12 cellular contexts compared by ENCODE assay signal in genomic region chr19:10114651-10115391, GRCh38. TPM values are rescaled to one million over a fixed set of nuclear protein-coding genes. Genes with fewer than 3 reads are reported as not detected.
A peak's percentile ranks its signal among the peaks of the same experiment; 100 is the strongest.
DNase-seq lines count a peak whose midpoint lies in the region; ATAC-seq and TF ChIP-seq lines count a peak whose summit lies in the region.
"Had no signal": no experiment of that assay in that cellular context is flagged by ENCODE, and none has a peak within 500 bp of the region (broad histone marks: within the 10 kb centered on the region; RNA-seq: fewer than 3 reads in every experiment).

No MANE protein-coding gene starts in this region.

- H3K9me3 Mint-ChIP-seq in central memory CD8-positive, alpha-beta T cell: no peaks in the 10 kb centered on the region
- no peaks in the 10 kb centered on the region for H3K9me3 Mint-ChIP-seq in stimulated activated naive CD8-positive, alpha-beta T cell treated with anti-CD3 and anti-CD28 coated beads, Interleukin-15, Interleukin-2, amounts not matched to agents 100 ng/mL and 50 ng/mL, for 24 hours
- H3K9me3 Mint-ChIP-seq: mesothelial cell of epicardium had no signal

- no peak overlapping the region for H3K27ac ChIP-seq in sigmoid colon
- H3K27ac ChIP-seq: right atrium auricular region had no signal

- H3K27me3 Mint-ChIP-seq in central memory CD8-positive, alpha-beta T cell: no peaks in the 10 kb centered on the region
- no peaks in the 10 kb centered on the region for H3K27me3 Mint-ChIP-seq in stimulated activated naive CD8-positive, alpha-beta T cell treated with anti-CD3 and anti-CD28 coated beads, Interleukin-15, Interleukin-2, amounts not matched to agents 100 ng/mL and 50 ng/mL, for 24 hours

- TF ChIP-seq CTCF in sigmoid colon (IDR thresholded peaks at IDR 0.05): no peak
- TF ChIP-seq CTCF in GM10248 (IDR thresholded peaks at IDR 0.05; ENCODE audit: control extremely low read depth, extremely low read depth, low read depth, missing control alignments): no peak

- peaks cover 0 to 35% (median 16%) of the 10 kb centered on the region in 4 donors for H3K4me1 ChIP-seq in sigmoid colon

- CTCF ChIA-PET in GM10248 (lab: Yijun Ruan, JAX): interaction anchor here (1.1 to 11.7 kb wide), 5 partner anchors 15 to 184 kb away, joined by 3 to 163 read pairs (median 8); partner anchors contain the start of gene ANGPTL6

- TF ChIP-seq EP300 in sigmoid colon (IDR thresholded peaks at IDR 0.05): no peak

- H3K4me3 Mint-ChIP-seq in central memory CD8-positive, alpha-beta T cell: peak overlapping the region; percentile 61
- H3K4me3 Mint-ChIP-seq in stimulated activated naive CD8-positive, alpha-beta T cell treated with anti-CD3 and anti-CD28 coated beads, Interleukin-15, Interleukin-2, amounts not matched to agents 100 ng/mL and 50 ng/mL, for 24 hours: peak overlapping the region; percentile 45
- H3K4me3 Mint-ChIP-seq: mesothelial cell of epicardium had no signal

- intact Hi-C loops in sigmoid colon (cut with DNase I): no loop called here

- H3K4me1 Mint-ChIP-seq in central memory CD8-positive, alpha-beta T cell: peaks cover 62% of the 10 kb centered on the region
- H3K4me1 Mint-ChIP-seq in stimulated activated naive CD8-positive, alpha-beta T cell treated with anti-CD3 and anti-CD28 coated beads, Interleukin-15, Interleukin-2, amounts not matched to agents 100 ng/mL and 50 ng/mL, for 24 hours (ENCODE audit: low read depth): peaks cover 67% of the 10 kb centered on the region

- POLR2A ChIA-PET in GM10248 (lab: Yijun Ruan, JAX): interaction anchor here (0.6 to 1.9 kb wide), 3 partner anchors 9 to 314 kb away, joined by 5 to 10 read pairs (median 8); partner anchors contain the start of gene PPAN

- no peak for TF ChIP-seq POLR2A in sigmoid colon (IDR thresholded peaks at IDR 0.05)

- peak; percentile 37 for DNase-seq in stimulated activated CD4-positive, alpha-beta T cell treated with anti-CD3 and anti-CD28 coated beads, Interleukin-12 subunit alpha, Interleukin-12 subunit beta, amount 100 ng/mL, for 4 hours
- DNase-seq in stimulated activated CD4-positive, alpha-beta T cell treated with anti-CD3 and anti-CD28 coated beads, Interleukin-2, amount 100 ng/mL, for 48 hours: no peak
- DNase-seq in MV-4-11 (lab: John Stamatoyannopoulos, UW): peak; percentile 35
- no peak for DNase-seq in central memory CD8-positive, alpha-beta T cell (ENCODE audit: low spot score in 2 of 2)
- DNase-seq in sigmoid colon: no peak
- DNase-seq in NCI-H146 (lab: John Stamatoyannopoulos, UW): no peak
- DNase-seq in GM10248 (ENCODE audit: extremely low spot score): no peak
- DNase-seq: NCI-H1930 had no signal

- WGBS in sigmoid colon, 2 donors: 82 to 84% methylated on average over 26 of the region's 26 CpGs

- no peak for ATAC-seq in central memory CD8-positive, alpha-beta T cell (replicated peaks; ENCODE audit: extremely low read depth, poor library complexity, severe bottlenecking)

- no peak overlapping the region for H3K4me3 ChIP-seq in sigmoid colon
- H3K4me3 ChIP-seq: right atrium auricular region had no signal

- peaks cover 35 to 71% (median 47%) of the 10 kb centered on the region in 4 donors for H3K36me3 ChIP-seq in sigmoid colon

- H3K36me3 Mint-ChIP-seq in central memory CD8-positive, alpha-beta T cell (ENCODE audit: insufficient read depth): peaks cover 77% of the 10 kb centered on the region
- H3K36me3 Mint-ChIP-seq in stimulated activated naive CD8-positive, alpha-beta T cell treated with anti-CD3 and anti-CD28 coated beads, Interleukin-15, Interleukin-2, amounts not matched to agents 100 ng/mL and 50 ng/mL, for 24 hours (ENCODE audit: low read depth): peaks cover 54% of the 10 kb centered on the region

- no peaks in the 10 kb centered on the region for H3K27me3 ChIP-seq in sigmoid colon
- H3K27me3 ChIP-seq: right atrium auricular region had no signal

- no peaks in the 10 kb centered on the region for H3K9me3 ChIP-seq in sigmoid colon
- H3K9me3 ChIP-seq: right atrium auricular region had no signal

- H3K27ac Mint-ChIP-seq in central memory CD8-positive, alpha-beta T cell (ENCODE audit: low read depth): peak overlapping the region; percentile 81
- peak overlapping the region; percentile 81 for H3K27ac Mint-ChIP-seq in stimulated activated naive CD8-positive, alpha-beta T cell treated with anti-CD3 and anti-CD28 coated beads, Interleukin-15, Interleukin-2, amounts not matched to agents 100 ng/mL and 50 ng/mL, for 24 hours
- H3K27ac Mint-ChIP-seq: mesothelial cell of epicardium had no signal

RNA-seq across cellular contexts. Expression of gene P2RY11, which starts 3.3 kb away (rescaled TPM):
- total RNA-seq in sigmoid colon: 10 to 100 TPM in 1 of 4 donors, 1 to 10 TPM in 3; 2.9 to 10.3 (median 6.3) TPM
- polyA plus RNA-seq in sigmoid colon: 10 to 100 TPM in 1 of 3 donors, 1 to 10 TPM in 2; 1.2 to 18.5 (median 1.8) TPM

RNA-seq across cellular contexts. Expression of gene EIF3G, which starts 4.9 kb away (rescaled TPM):
- 100 to 1,000 TPM; 278 to 392 (median 336) TPM for total RNA-seq in sigmoid colon
- 100 to 1,000 TPM; 103 to 210 (median 202) TPM for polyA plus RNA-seq in sigmoid colon

RNA-seq across cellular contexts. Expression of gene PPAN, which starts 8.7 kb away (rescaled TPM):
- total RNA-seq in sigmoid colon: 10 to 100 TPM; 24.6 to 29.1 (median 25.8) TPM
- 10 to 100 TPM; 16.2 to 58.7 (median 18.5) TPM for polyA plus RNA-seq in sigmoid colon

RNA-seq across cellular contexts. Expression of gene ANGPTL6, which starts 12.3 kb away (rescaled TPM):
- not detected for total RNA-seq in sigmoid colon
- polyA plus RNA-seq in sigmoid colon: 1 to 10 TPM in 1 of 3 donors, under 1 TPM in 1, not detected in 1; 0.69 to 1.6 TPM
- total RNA-seq: endothelial cell of umbilical vein had no signal

RNA-seq across cellular contexts. Expression of gene SHFL, which starts 28.7 kb away (rescaled TPM):
- total RNA-seq in sigmoid colon: 10 to 100 TPM; 25.3 to 44.9 (median 27.9) TPM
- polyA plus RNA-seq in sigmoid colon: 10 to 100 TPM; 17.1 to 39.0 (median 23.4) TPM

Comparison
In these comparisons a context has a peak if more than half of its experiments do, and no peak if none do; other contexts are left out.
1. DNase-seq: peak in stimulated activated CD4-positive, alpha-beta T cell treated with anti-CD3 and anti-CD28 coated beads, Interleukin-12 subunit alpha, Interleukin-12 subunit beta, amount 100 ng/mL, for 4 hours (single experiment) and MV-4-11 (single experiment); none in stimulated activated CD4-positive, alpha-beta T cell treated with anti-CD3 and anti-CD28 coated beads, Interleukin-2, amount 100 ng/mL, for 48 hours (0 of 2), central memory CD8-positive, alpha-beta T cell (0 of 2), sigmoid colon (single experiment), NCI-H146 (single experiment) and GM10248 (single experiment).